Comparison of ENCODE assay signal across 27 cellular contexts in the genomic region with DNA sequence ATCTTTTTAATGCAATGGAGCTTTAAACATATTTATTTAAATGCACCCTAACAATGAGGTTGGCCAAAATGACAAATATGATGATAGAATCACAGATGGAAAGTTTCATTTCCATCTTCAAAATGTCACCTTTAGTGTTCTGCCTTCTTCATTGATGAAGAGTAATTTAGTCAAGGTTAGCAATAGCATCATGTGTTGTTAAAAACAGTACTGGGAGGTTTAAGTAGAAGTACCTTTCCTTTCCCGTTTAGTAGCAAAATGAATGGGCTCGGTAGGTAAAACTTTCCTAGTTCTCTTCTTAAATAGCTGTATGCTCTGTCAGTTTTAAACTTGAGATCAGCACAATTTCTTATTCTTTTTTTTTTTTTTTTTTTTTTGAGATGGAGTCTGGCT.
"Had no signal": no experiment of that assay in that cellular context is flagged by ENCODE, and none has a peak within 500 bp of the region (broad histone marks: within the 10 kb centered on the region; RNA-seq: fewer than 3 reads in every experiment).

No MANE protein-coding gene starts in this region.

- H3K9me3 Mint-ChIP-seq: effector memory CD8-positive, alpha-beta T cell; mesothelial cell of epicardium; naive B cell; natural killer cell treated with Interleukin-12 subunit alpha and Interleukin-12 subunit beta and Interleukin-15 and Interleukin-18, amount 100 ng/mL, for 72 hours; neural crest cell; stimulated activated naive CD8-positive, alpha-beta T cell treated with anti-CD3 and anti-CD28 coated beads, Interleukin-15, Interleukin-2, amounts not matched to agents 100 ng/mL and 50 ng/mL, for 24 hours had no signal

- ATAC-seq: effector memory CD8-positive, alpha-beta T cell; natural killer cell treated with Interleukin-12 subunit alpha and Interleukin-12 subunit beta and Interleukin-15 and Interleukin-18, amount 100 ng/mL, for 72 hours; right lobe of liver had no signal

- H3K27me3 Mint-ChIP-seq: effector memory CD8-positive, alpha-beta T cell; naive B cell; natural killer cell treated with Interleukin-12 subunit alpha and Interleukin-12 subunit beta and Interleukin-15 and Interleukin-18, amount 100 ng/mL, for 72 hours; progenitor cell of endocrine pancreas; stimulated activated naive CD8-positive, alpha-beta T cell treated with anti-CD3 and anti-CD28 coated beads, Interleukin-15, Interleukin-2, amounts not matched to agents 100 ng/mL and 50 ng/mL, for 24 hours had no signal

- H3K27ac ChIP-seq: heart right ventricle, left lung, neutrophil, parathyroid adenoma, right lobe of liver, suprapubic skin, upper lobe of right lung had no signal

- DNase-seq: cortex of kidney; effector memory CD8-positive, alpha-beta T cell; erythroblast; esophagus squamous epithelium; foreskin melanocyte; glutamatergic neuron; heart right ventricle; hippocampal formation; left cardiac atrium; left lung; mesenchymal stem cell; mucosa of descending colon; naive B cell; right lobe of liver; small intestine; stimulated activated CD4-positive, alpha-beta T cell treated with anti-CD3 and anti-CD28 coated beads, Interleukin-2, amount 100 ng/mL, for 48 hours; transverse colon; upper lobe of right lung; uterus had no signal

- H3K4me1 Mint-ChIP-seq: neural crest cell had no signal

- H3K9me3 ChIP-seq: esophagus squamous epithelium, heart right ventricle, left lung, mucosa of descending colon, neutrophil, right lobe of liver, suprapubic skin, transverse colon, upper lobe of right lung, uterus had no signal

- H3K4me3 Mint-ChIP-seq: effector memory CD8-positive, alpha-beta T cell; mesothelial cell of epicardium; naive B cell; natural killer cell treated with Interleukin-12 subunit alpha and Interleukin-12 subunit beta and Interleukin-15 and Interleukin-18, amount 100 ng/mL, for 72 hours; neural crest cell; stimulated activated naive CD8-positive, alpha-beta T cell treated with anti-CD3 and anti-CD28 coated beads, Interleukin-15, Interleukin-2, amounts not matched to agents 100 ng/mL and 50 ng/mL, for 24 hours had no signal

- H3K27ac Mint-ChIP-seq: effector memory CD8-positive, alpha-beta T cell; mesothelial cell of epicardium; natural killer cell treated with Interleukin-12 subunit alpha and Interleukin-12 subunit beta and Interleukin-15 and Interleukin-18, amount 100 ng/mL, for 72 hours; progenitor cell of endocrine pancreas had no signal
